9 cellular contexts compared by ENCODE assay signal in genomic region chr17:14308636-14308964, GRCh38. TPM values are rescaled to one million over a fixed set of nuclear protein-coding genes. Genes with fewer than 3 reads are reported as not detected.
DNase-seq lines count a peak whose midpoint lies in the region; ATAC-seq, FAIRE-seq and TF ChIP-seq lines count a peak whose summit lies in the region.
"Had no signal": no experiment of that assay in that cellular context is flagged by ENCODE, and none has a peak within 500 bp of the region (broad histone marks: within the 10 kb centered on the region; RNA-seq: fewer than 3 reads in every experiment).

No MANE protein-coding gene starts in this region.

- peaks cover 40% of the 10 kb centered on the region for H3K36me3 Mint-ChIP-seq in HFFc6 (ENCODE audit: low read depth)
- peaks cover 4 to 37% (median 27%) of the 10 kb centered on the region in 5 donors for H3K36me3 Mint-ChIP-seq in naive thymus-derived CD4-positive, alpha-beta T cell

- CTCF ChIA-PET in naive thymus-derived CD4-positive, alpha-beta T cell (lab: Charles Lee): interaction anchor here (0.8 kb wide), 1 partner anchor 109 kb away, joined by 4 read pairs; no protein-coding TSS in a partner anchor

- peak overlapping the region; percentile 81 for H3K4me3 Mint-ChIP-seq in HFFc6
- H3K4me3 Mint-ChIP-seq in naive thymus-derived CD4-positive, alpha-beta T cell: peak overlapping the region; percentile 71 to 95 (median 86)

- peaks cover 4% of the 10 kb centered on the region for H3K27me3 Mint-ChIP-seq in HFFc6 (ENCODE audit: insufficient read depth)
- H3K27me3 Mint-ChIP-seq in naive thymus-derived CD4-positive, alpha-beta T cell: peaks cover 0 to 2% (median 0%) of the 10 kb centered on the region in 5 donors

- peaks cover 48% of the 10 kb centered on the region for H3K4me1 ChIP-seq in ACC112 (ENCODE audit: control insufficient read depth, insufficient read depth, low read length, unreplicated experiment)
- H3K4me1 ChIP-seq in naive thymus-derived CD4-positive, alpha-beta T cell (ENCODE audit: control insufficient read depth in 2 of 2, insufficient read depth in 2 of 2, low read length in 2 of 2): peaks cover 27 to 40% of the 10 kb centered on the region in 2 donors

- no peaks in the 10 kb centered on the region for H3K9me3 Mint-ChIP-seq in HFFc6
- no peaks in the 10 kb centered on the region for H3K9me3 Mint-ChIP-seq in naive thymus-derived CD4-positive, alpha-beta T cell

- H3K27me3 ChIP-seq in ACC112 (ENCODE audit: insufficient read depth, low read length): no peaks in the 10 kb centered on the region
- no peaks in the 10 kb centered on the region for H3K27me3 ChIP-seq in naive thymus-derived CD4-positive, alpha-beta T cell (ENCODE audit: control insufficient read depth in 2 of 2, insufficient read depth in 2 of 2, low read length in 2 of 2)

- peaks cover 60% of the 10 kb centered on the region for H3K4me1 Mint-ChIP-seq in HFFc6 (ENCODE audit: low read depth)
- H3K4me1 Mint-ChIP-seq in naive thymus-derived CD4-positive, alpha-beta T cell: peaks cover 49 to 86% (median 77%) of the 10 kb centered on the region in 7 donors

- no peak for TF ChIP-seq POLR2A in H54 (IDR thresholded peaks at IDR 0.05; ENCODE audit: low read depth, low read length)

- no peak for TF ChIP-seq CTCF in HFFc6 (IDR thresholded peaks at IDR 0.05)
- no peak for TF ChIP-seq CTCF in coronary artery (IDR thresholded peaks at IDR 0.05)

- peaks cover 59% of the 10 kb centered on the region for H3K79me2 ChIP-seq in ACC112 (ENCODE audit: control insufficient read depth, insufficient read depth, low read length, unreplicated experiment)

- H3K36me3 ChIP-seq in ACC112 (ENCODE audit: insufficient read depth, low read length): 0 out of 2 replicates have a peak, but pooled peaks cover 3% of the 10 kb centered on the region
- H3K36me3 ChIP-seq in naive thymus-derived CD4-positive, alpha-beta T cell (ENCODE audit: control insufficient read depth in 2 of 3, insufficient read depth in 3 of 3, low read length in 3 of 3): no peaks in the 10 kb centered on the region

- H3K27ac Mint-ChIP-seq in HFFc6: peak overlapping the region; percentile 86
- H3K27ac Mint-ChIP-seq in naive thymus-derived CD4-positive, alpha-beta T cell: peak overlapping the region in 8 of 9 donors; percentile 26 to 89 (median 63)

- in situ Hi-C loops in ACHN (cut with HindIII; ENCODE audit: low pct_ligation_motif_present, low pct_unique_long_range_greater_than_20kb, low sequenced_read_pairs): loop anchor here (25.0 kb wide), 1 partner anchor 721 kb away; no protein-coding TSS in a partner anchor

- H3K4me3 ChIP-seq in ACC112 (ENCODE audit: low read depth, low read length): peak overlapping the region; percentile 78
- peak overlapping the region; percentile 75 for H3K4me3 ChIP-seq in coronary artery
- peak overlapping the region; percentile 56 for H3K4me3 ChIP-seq in naive thymus-derived CD4-positive, alpha-beta T cell (ENCODE audit: low read length)

- ATAC-seq in naive thymus-derived CD4-positive, alpha-beta T cell: no peak

- DNase-seq in HFFc6 (no peak), coronary artery (ENCODE audit: low spot score) (no peak), kidney glomerular epithelial cell (lab: John Stamatoyannopoulos, UW) (no peak), H54 (ENCODE audit: insufficient read length, low spot score) (no peak), NCI-H1105 (lab: John Stamatoyannopoulos, UW) (no peak), ACHN (no peak)
- no peak for DNase-seq in naive thymus-derived CD4-positive, alpha-beta T cell

- H2AFZ ChIP-seq in ACC112 (ENCODE audit: low read length, unreplicated experiment): peak overlapping the region; percentile 86

- intact Hi-C loops in naive thymus-derived CD4-positive, alpha-beta T cell (cut with micrococcal nuclease): loop anchor here (2.0 to 10.0 kb wide), 4 partner anchors 20 to 1906 kb away; partner anchors contain the start of genes NCOR1 (in 1 of the 2) and PIGL (in 1 of the 2)

- H3K27ac ChIP-seq in ACC112 (ENCODE audit: low read depth, low read length) (peak overlapping the region; percentile 92), coronary artery (no peak overlapping the region)
- peak overlapping the region; percentile 57 for H3K27ac ChIP-seq in naive thymus-derived CD4-positive, alpha-beta T cell (ENCODE audit: low read depth, low read length)
- H3K27ac ChIP-seq: KMS-11 had no signal

- FAIRE-seq in H54 (lab: Jason Lieb, UNC): no peak

- POLR2A ChIA-PET in naive thymus-derived CD4-positive, alpha-beta T cell (lab: Charles Lee): interaction anchor here (0.6 to 1.3 kb wide), 3 partner anchors 8 to 120 kb away, joined by 3 to 8 read pairs (median 3); partner anchors contain the start of gene HS3ST3B1

- H3K9me3 ChIP-seq in naive thymus-derived CD4-positive, alpha-beta T cell (ENCODE audit: control insufficient read depth in 2 of 3, low read length in 3 of 3): no peaks in the 10 kb centered on the region

RNA-seq across cellular contexts. Expression of gene HS3ST3B1, which starts 7.7 kb away (rescaled TPM):
- total RNA-seq in HFFc6 (2021; fragmentation: NEBNext Ultra II Directional; extraction: Animal tissue kit (Norgen Biotek cat#: 25700)): 10 to 100 TPM; 18.3 to 24.6 (median 22.3) TPM
- 10 to 100 TPM; 11.7 to 40.7 (median 30.8) TPM for total RNA-seq in naive thymus-derived CD4-positive, alpha-beta T cell
- 10 to 100 TPM in 1 of 2 donors, 1 to 10 TPM in 1; 7.9 to 12.2 TPM for polyA plus RNA-seq in naive thymus-derived CD4-positive, alpha-beta T cell

Comparison
In these comparisons a context has a peak if more than half of its experiments do, and no peak if none do; other contexts are left out.
1. H3K27ac ChIP-seq: peak in ACC112 (single experiment) and naive thymus-derived CD4-positive, alpha-beta T cell (single experiment); none in coronary artery (0 of 2).
2. Peak in every context shown above with its lines, with median percentiles within 50 percentile points of each other: H3K4me3 ChIP-seq.